Comparison of ENCODE assay signal across 23 cellular contexts in genomic region chr1:215623162-215623561, GRCh38.
"Had no signal": no experiment of that assay in that cellular context is flagged by ENCODE, and none has a peak within 500 bp of the region (broad histone marks: within the 10 kb centered on the region; RNA-seq: fewer than 3 reads in every experiment).

No MANE protein-coding gene starts in this region.

- H3K4me3 Mint-ChIP-seq: mesothelial cell of epicardium; naive B cell; natural killer cell; stimulated activated memory B cell treated with anti-CD40 and anti-IgM and Interleukin-4, amounts not matched to agents 10 μg/mL and 1 μg/mL and 100 μg/mL, for 72 hours; stimulated activated naive CD8-positive, alpha-beta T cell treated with anti-CD3 and anti-CD28 coated beads, Interleukin-15, amount 100 ng/mL, for 72 hours had no signal

- H3K36me3 ChIP-seq: ovary had no signal

- H3K27ac Mint-ChIP-seq: mesothelial cell of epicardium; naive B cell; natural killer cell; stimulated activated memory B cell treated with anti-CD40 and anti-IgM and Interleukin-4, amounts not matched to agents 10 μg/mL and 1 μg/mL and 100 μg/mL, for 72 hours; stimulated activated naive CD8-positive, alpha-beta T cell treated with anti-CD3 and anti-CD28 coated beads, Interleukin-15, amount 100 ng/mL, for 72 hours had no signal

- H3K9me3 Mint-ChIP-seq: mesothelial cell of epicardium; naive B cell; stimulated activated naive CD8-positive, alpha-beta T cell treated with anti-CD3 and anti-CD28 coated beads, Interleukin-15, amount 100 ng/mL, for 72 hours had no signal

- H3K9me3 ChIP-seq: left ventricle myocardium inferior, ovary, transverse colon, upper lobe of left lung, vagina had no signal

- H3K4me1 ChIP-seq: transverse colon, vagina had no signal

- DNase-seq: islet precursor cell; left ventricle myocardium inferior; mesendoderm; naive B cell; natural killer cell; ovary; retina; right cardiac atrium; stimulated activated CD4-positive, alpha-beta T cell treated with anti-CD3 and anti-CD28 coated beads, Interleukin-1b, Interleukin-23, amount 100 ng/mL, for 48 hours; stimulated activated CD4-positive, alpha-beta T cell treated with anti-CD3 and anti-CD28 coated beads, Interleukin-2, amount 100 ng/mL, for 48 hours; stimulated activated CD4-positive, alpha-beta T cell treated with anti-CD3 and anti-CD28 coated beads, Interleukin-4, amount 100 ng/mL, for 4 hours; stimulated activated CD8-positive, alpha-beta memory T cell treated with anti-CD3 and anti-CD28 coated beads, Interleukin-4, amount 100 ng/mL, for 48 hours; stimulated activated naive CD4-positive, alpha-beta T cell treated with Interleukin-2 at 50 U/mL for 16 hours; stimulated activated naive CD8-positive, alpha-beta T cell treated with anti-CD3 and anti-CD28 coated beads, Interleukin-15, amount 100 ng/mL, for 72 hours; substantia nigra; transverse colon; upper lobe of left lung had no signal

- ATAC-seq: natural killer cell; right cardiac atrium; stimulated activated memory B cell treated with anti-CD40 and anti-IgM and Interleukin-4, amounts not matched to agents 10 μg/mL and 1 μg/mL and 100 μg/mL, for 72 hours; stimulated activated naive CD8-positive, alpha-beta T cell treated with anti-CD3 and anti-CD28 coated beads, Interleukin-15, amount 100 ng/mL, for 72 hours had no signal

- H3K27me3 Mint-ChIP-seq: naive B cell; progenitor cell of endocrine pancreas; stimulated activated memory B cell treated with anti-CD40 and anti-IgM and Interleukin-4, amounts not matched to agents 10 μg/mL and 1 μg/mL and 100 μg/mL, for 72 hours; stimulated activated naive CD8-positive, alpha-beta T cell treated with anti-CD3 and anti-CD28 coated beads, Interleukin-15, amount 100 ng/mL, for 72 hours had no signal

- H3K36me3 Mint-ChIP-seq: natural killer cell had no signal

- H3K27ac ChIP-seq: left ventricle myocardium inferior, ovary, transverse colon, upper lobe of left lung, vagina had no signal

- H3K27me3 ChIP-seq: ovary, transverse colon, upper lobe of left lung, vagina had no signal

- H3K4me3 ChIP-seq: left ventricle myocardium inferior, lung, ovary, smooth muscle cell, transverse colon, upper lobe of left lung, vagina had no signal

- H3K4me1 Mint-ChIP-seq: mesothelial cell of epicardium; naive B cell; natural killer cell; stimulated activated memory B cell treated with anti-CD40 and anti-IgM and Interleukin-4, amounts not matched to agents 10 μg/mL and 1 μg/mL and 100 μg/mL, for 72 hours; stimulated activated naive CD8-positive, alpha-beta T cell treated with anti-CD3 and anti-CD28 coated beads, Interleukin-15, amount 100 ng/mL, for 72 hours had no signal
